21 cellular contexts compared by ENCODE assay signal in the genomic region with DNA sequence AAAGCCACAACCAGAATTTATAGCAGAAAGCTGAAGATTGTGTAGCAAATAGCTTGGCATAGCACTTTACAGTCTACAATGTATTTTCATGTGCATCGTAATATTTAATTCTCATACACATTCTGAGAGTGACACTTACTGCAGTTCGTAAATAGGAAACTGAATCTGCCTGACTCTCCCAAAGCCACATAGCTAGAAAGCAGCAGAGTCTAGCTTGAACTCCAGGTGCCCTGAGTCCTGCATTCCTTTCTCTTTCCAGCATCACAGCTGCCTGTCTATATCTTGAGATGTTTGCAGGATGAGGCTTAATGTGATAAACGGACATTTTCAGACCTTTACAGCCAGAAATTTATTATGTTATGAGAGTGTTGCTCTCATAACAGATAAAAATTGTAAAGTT.
DNase-seq lines count a peak whose midpoint lies in the region.
"Had no signal": no experiment of that assay in that cellular context is flagged by ENCODE, and none has a peak within 500 bp of the region (broad histone marks: within the 10 kb centered on the region; RNA-seq: fewer than 3 reads in every experiment).

No MANE protein-coding gene starts in this region.

- H3K27ac ChIP-seq in ectodermal cell (ENCODE audit: insufficient read depth, low read depth, low read length, poor library complexity, severe bottlenecking), result peak overlapping the region; percentile 63
- peak overlapping the region; percentile 8 for H3K27ac ChIP-seq in mesenchymal stem cell (ENCODE audit: low read length, poor library complexity, severe bottlenecking)
- H3K27ac ChIP-seq in trophoblast cell (ENCODE audit: low read depth, low read length), result no peak overlapping the region
- H3K27ac ChIP-seq: A549, GM23248, HL-60, SJSA1 had no signal

- H3K79me1 ChIP-seq in mesenchymal stem cell (replicated peaks; ENCODE audit: low read length, poor library complexity, severe bottlenecking) (no peaks in the 10 kb centered on the region), trophoblast cell (ENCODE audit: low read length) (no peaks in the 10 kb centered on the region)

- no peak overlapping the region for H2AFZ ChIP-seq in mesenchymal stem cell (ENCODE audit: low read depth, low read length)
- H2AFZ ChIP-seq in trophoblast cell (ENCODE audit: insufficient read depth, low read length, poor library complexity), result no peak overlapping the region
- H2AFZ ChIP-seq: GM23248 had no signal

- no peak overlapping the region for H4K91ac ChIP-seq in mesenchymal stem cell (ENCODE audit: low read length)
- H4K91ac ChIP-seq in trophoblast cell (ENCODE audit: low read depth, low read length), result no peak overlapping the region

- H2BK5ac ChIP-seq in mesenchymal stem cell (ENCODE audit: low read depth, low read length, poor library complexity, severe bottlenecking) (no peak overlapping the region), trophoblast cell (ENCODE audit: low read depth, low read length, poor library complexity) (no peak overlapping the region)

- H3K4me2 ChIP-seq in mesenchymal stem cell (ENCODE audit: low read length, poor library complexity, severe bottlenecking) (no peak overlapping the region), trophoblast cell (ENCODE audit: low read length) (no peak overlapping the region)
- H3K4me2 ChIP-seq: A549 had no signal

- H3K4me1 ChIP-seq in adipocyte (ENCODE audit: control insufficient read depth, insufficient read depth, low read length), result no peaks in the 10 kb centered on the region
- peaks cover 4% of the 10 kb centered on the region for H3K4me1 ChIP-seq in ectodermal cell (ENCODE audit: control insufficient read depth, insufficient read depth, low read length)
- H3K4me1 ChIP-seq in mesenchymal stem cell (ENCODE audit: control insufficient read depth, insufficient read depth, low read depth, low read length), result peaks cover 4% of the 10 kb centered on the region
- no peaks in the 10 kb centered on the region for H3K4me1 ChIP-seq in trophoblast cell (ENCODE audit: control insufficient read depth in 1 of 2, insufficient read depth in 2 of 2, low read length in 2 of 2)
- H3K4me1 ChIP-seq: A549, BE2C, SJSA1 had no signal

- H4K12ac ChIP-seq in trophoblast cell (ENCODE audit: low read depth, low read length), result no peak overlapping the region

- DNase-seq in adipocyte (ENCODE audit: low read depth) (peak; percentile 6), mesenchymal stem cell (no peak), trophoblast cell (peak; percentile 59 to 72), NCI-H1105 treated with DMSO at 0.1 percent for 48 hours (lab: John Stamatoyannopoulos, UW) (no peak), NCI-H748 treated with DMSO at 0.1 percent for 48 hours (lab: John Stamatoyannopoulos, UW) (no peak), DMS79 treated with DMSO at 0.1 percent for 48 hours (lab: John Stamatoyannopoulos, UW) (no peak)
- DNase-seq: BE2C; CD4-positive, CD25-positive, alpha-beta regulatory T cell; DMS79; HCEC 1CT; KBM-7; NCI-H1092 treated with DMSO at 0.1 percent for 48 hours; NCI-H146; NCI-H2029; NCI-H226; NCI-H524 had no signal

- no peak overlapping the region for H2AK5ac ChIP-seq in mesenchymal stem cell (ENCODE audit: low read length, severe bottlenecking)
- no peak overlapping the region for H2AK5ac ChIP-seq in trophoblast cell (ENCODE audit: low read length)

- no peaks in the 10 kb centered on the region for H3K79me2 ChIP-seq in trophoblast cell (ENCODE audit: control insufficient read depth, insufficient read depth, low read length, poor library complexity)

- H3K9me3 ChIP-seq in adipocyte (ENCODE audit: control insufficient read depth, low read length) (peaks cover 15% of the 10 kb centered on the region), ectodermal cell (ENCODE audit: control insufficient read depth, low read length) (no peaks in the 10 kb centered on the region), mesenchymal stem cell (ENCODE audit: control insufficient read depth, low read length) (peaks cover 10% of the 10 kb centered on the region), trophoblast cell (ENCODE audit: insufficient read depth, low read depth, low read length) (no peaks in the 10 kb centered on the region)
- H3K9me3 ChIP-seq: A549, BE2C had no signal

- H2BK120ac ChIP-seq in mesenchymal stem cell (ENCODE audit: low read depth, low read length), result no peak overlapping the region
- H2BK120ac ChIP-seq in trophoblast cell (ENCODE audit: insufficient read depth, low read length, poor library complexity), result no peak overlapping the region

- H4K8ac ChIP-seq in mesenchymal stem cell (ENCODE audit: low read length) (no peak overlapping the region), trophoblast cell (ENCODE audit: low read depth, low read length) (no peak overlapping the region)

- H3K36me3 ChIP-seq in adipocyte (ENCODE audit: control insufficient read depth, insufficient read depth, low read length, severe bottlenecking) (no peaks in the 10 kb centered on the region), ectodermal cell (ENCODE audit: control insufficient read depth, insufficient read depth, low read length) (no peaks in the 10 kb centered on the region), mesenchymal stem cell (ENCODE audit: control insufficient read depth in 1 of 2, insufficient read depth in 2 of 2, low read depth in 1 of 2, low read length in 2 of 2) (no peaks in the 10 kb centered on the region), trophoblast cell (ENCODE audit: control insufficient read depth in 1 of 2, insufficient read depth in 2 of 2, low read length in 2 of 2) (no peaks in the 10 kb centered on the region)
- H3K36me3 ChIP-seq: BE2C, SJSA1 had no signal

- H3K9ac ChIP-seq in adipocyte (ENCODE audit: low read length) (no peak overlapping the region), mesenchymal stem cell (ENCODE audit: low read length) (no peak overlapping the region), trophoblast cell (ENCODE audit: low read length) (no peak overlapping the region)
- H3K9ac ChIP-seq: GM23248 had no signal

- no peak overlapping the region for H2BK12ac ChIP-seq in mesenchymal stem cell (ENCODE audit: low read length in 2 of 2)
- no peak overlapping the region for H2BK12ac ChIP-seq in trophoblast cell (ENCODE audit: low read length)

- H3K14ac ChIP-seq in mesenchymal stem cell (ENCODE audit: low read length in 2 of 2) (no peak overlapping the region), trophoblast cell (ENCODE audit: low read length) (no peak overlapping the region)

- H3K4ac ChIP-seq in mesenchymal stem cell (ENCODE audit: low read depth in 1 of 2, low read length in 2 of 2) (no peak overlapping the region), trophoblast cell (ENCODE audit: low read depth, low read length) (no peak overlapping the region)

- H3K23ac ChIP-seq in mesenchymal stem cell (ENCODE audit: low read length in 2 of 2), result no peak overlapping the region
- H3K23ac ChIP-seq in trophoblast cell (ENCODE audit: low read length), result no peak overlapping the region

- no peak overlapping the region for H2BK15ac ChIP-seq in mesenchymal stem cell (ENCODE audit: low read depth, poor library complexity, severe bottlenecking)

- H3K27me3 ChIP-seq in adipocyte (replicated peaks; ENCODE audit: control insufficient read depth, insufficient read depth, low read length) (no peaks in the 10 kb centered on the region), ectodermal cell (ENCODE audit: control insufficient read depth, insufficient read depth, low read length, poor library complexity, severe bottlenecking) (no peaks in the 10 kb centered on the region), mesenchymal stem cell (ENCODE audit: control insufficient read depth in 1 of 2, insufficient read depth in 1 of 2, low read length in 2 of 2) (no peaks in the 10 kb centered on the region), trophoblast cell (ENCODE audit: insufficient read depth, low read length) (no peaks in the 10 kb centered on the region)
- H3K27me3 ChIP-seq: BE2C, SJSA1 had no signal

- H3K18ac ChIP-seq in mesenchymal stem cell (ENCODE audit: low read depth in 1 of 2, low read length in 2 of 2) (no peak overlapping the region), trophoblast cell (ENCODE audit: low read length) (no peak overlapping the region)

- WGBS in ectodermal cell, 2 experiments, result 91 to 93% methylated on average over 2 of the region's 3 CpGs
- WGBS in mesenchymal stem cell, result 88% methylated on average over 2 of the region's 3 CpGs
- WGBS in trophoblast cell (ENCODE audit: extremely low coverage, insufficient coverage, insufficient read length), result no CpG with 5 or more reads among the region's 3 CpGs

- H3K4me3 ChIP-seq in adipocyte (ENCODE audit: low read length), result no peak overlapping the region
- H3K4me3 ChIP-seq in ectodermal cell (ENCODE audit: insufficient read depth, low read depth, low read length), result no peak overlapping the region
- H3K4me3 ChIP-seq in mesenchymal stem cell (ENCODE audit: insufficient read depth in 1 of 2, low read depth in 1 of 2, low read length in 2 of 2), result no peak overlapping the region
- H3K4me3 ChIP-seq in trophoblast cell (ENCODE audit: low read depth, low read length), result no peak overlapping the region
- H3K4me3 ChIP-seq: A549, GM23248, SJSA1 had no signal

Comparison
In these comparisons a context has a peak if more than half of its experiments do, and no peak if none do; other contexts are left out.
1. DNase-seq: peak in adipocyte (single experiment) and trophoblast cell (2 of 2); none in mesenchymal stem cell (single experiment), NCI-H1105 treated with DMSO at 0.1 percent for 48 hours (single experiment), NCI-H748 treated with DMSO at 0.1 percent for 48 hours (single experiment) and DMS79 treated with DMSO at 0.1 percent for 48 hours (single experiment).